21 cellular contexts compared by ENCODE assay signal in the genomic region with DNA sequence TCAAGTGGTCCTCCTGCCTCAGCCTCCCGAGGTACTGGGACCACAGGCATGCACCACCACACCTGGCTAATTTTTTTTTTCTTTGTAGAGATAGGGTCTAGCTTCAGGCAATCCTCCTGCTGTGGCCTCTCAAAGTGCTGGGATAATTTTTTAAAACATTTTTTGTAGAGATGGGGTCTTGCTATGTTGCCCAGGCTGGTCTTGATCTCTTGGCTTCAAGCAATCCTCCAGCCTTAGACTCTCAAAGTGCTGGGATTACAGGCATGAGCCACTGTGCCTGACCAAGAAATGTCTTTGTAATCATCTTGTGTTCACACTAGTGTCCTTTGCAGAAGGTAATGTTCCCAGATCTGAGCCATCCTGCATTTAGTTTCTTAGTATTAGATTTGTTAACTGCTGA.
A peak's percentile ranks its signal among the peaks of the same experiment; 100 is the strongest.
DNase-seq lines count a peak whose midpoint lies in the region; ATAC-seq and TF ChIP-seq lines count a peak whose summit lies in the region.
"Had no signal": no experiment of that assay in that cellular context is flagged by ENCODE, and none has a peak within 500 bp of the region (broad histone marks: within the 10 kb centered on the region; RNA-seq: fewer than 3 reads in every experiment).

No MANE protein-coding gene starts in this region.

- DNase-seq in activated CD4-positive, alpha-beta T cell treated with anti-CD3 and anti-CD28 coated beads, Interleukin-2, amount 10 ng/mL, durations not matched to agents 24 days and 14 days = no peak
- DNase-seq in activated CD4-positive, alpha-beta T cell treated with anti-CD3 and anti-CD28 coated beads, Interleukin-2, amount 50 U/mL, for 1 hour = no peak
- no peak for DNase-seq in CD4-positive, alpha-beta T cell
- DNase-seq in activated B cell treated with CpG ODN at 0.5 μM for 24 hours = no peak
- DNase-seq in natural killer cell treated with Interleukin-12 subunit alpha and Interleukin-12 subunit beta and Interleukin-15 and Interleukin-18, amount 100 ng/mL, for 72 hours (ENCODE audit: low spot score) = no peak
- no peak for DNase-seq in NCI-H1417 treated with DMSO at 0.1 percent for 48 hours (lab: John Stamatoyannopoulos, UW)
- no peak for DNase-seq in activated gamma-delta T cell (lab: John Stamatoyannopoulos, UW)
- DNase-seq: 8988T; DND-41; GDM1; GOT3; MG63; NCI-H1092 treated with DMSO at 0.1 percent for 48 hours; NCI-H1694 treated with DMSO at 0.1 percent for 48 hours; NCI-H345; NCI-H526 treated with DMSO at 0.1 percent for 48 hours; NK-92 treated with Interleukin-12 subunit alpha and Interleukin-12 subunit beta, amount 100 ng/mL, for 24 hours had no signal

- H3K27ac ChIP-seq in CD4-positive, alpha-beta T cell (ENCODE audit: low read depth, low read length) = peak overlapping the region; percentile 54
- H3K27ac ChIP-seq: C4-2B, RWPE1 had no signal

- peak overlapping the region; percentile 25 for H3K27ac Mint-ChIP-seq in activated CD4-positive, alpha-beta T cell treated with anti-CD3 and anti-CD28 coated beads, Interleukin-2, amount 10 ng/mL, durations not matched to agents 24 days and 14 days
- H3K27ac Mint-ChIP-seq in CD4-positive, alpha-beta T cell = peak overlapping the region; percentile 97
- H3K27ac Mint-ChIP-seq in activated B cell treated with CpG ODN at 0.5 μM for 24 hours = peak overlapping the region; percentile 74
- H3K27ac Mint-ChIP-seq in natural killer cell treated with Interleukin-12 subunit alpha and Interleukin-12 subunit beta and Interleukin-15 and Interleukin-18, amount 100 ng/mL, for 72 hours = peak overlapping the region; percentile 62 to 69

- no peak overlapping the region for H3K4me3 Mint-ChIP-seq in activated CD4-positive, alpha-beta T cell treated with anti-CD3 and anti-CD28 coated beads, Interleukin-2, amount 10 ng/mL, durations not matched to agents 24 days and 14 days
- H3K4me3 Mint-ChIP-seq in CD4-positive, alpha-beta T cell = no peak overlapping the region
- no peak overlapping the region for H3K4me3 Mint-ChIP-seq in activated B cell treated with CpG ODN at 0.5 μM for 24 hours
- no peak overlapping the region for H3K4me3 Mint-ChIP-seq in natural killer cell treated with Interleukin-12 subunit alpha and Interleukin-12 subunit beta and Interleukin-15 and Interleukin-18, amount 100 ng/mL, for 72 hours

- no peak for TF ChIP-seq CTCF in CD4-positive, alpha-beta T cell (IDR thresholded peaks at IDR 0.05)
- no peak for TF ChIP-seq CTCF in activated B cell treated with CpG ODN at 0.5 μM for 24 hours (IDR thresholded peaks at IDR 0.05)

- POLR2A ChIA-PET in CD4-positive, alpha-beta T cell (lab: Charles Lee) = interaction anchor here (0.7 to 1.9 kb wide), 8 partner anchors 11 to 118 kb away, joined by 3 to 7 read pairs (median 3); no protein-coding TSS in a partner anchor
- POLR2A ChIA-PET in activated B cell treated with CpG ODN at 0.5 μM for 24 hours (lab: Charles Lee) = interaction anchor here (1.1 kb wide), 1 partner anchor 58 kb away, joined by 3 read pairs; no protein-coding TSS in a partner anchor

- H3K9me3 ChIP-seq in CD4-positive, alpha-beta T cell (ENCODE audit: control insufficient read depth, low read length) = no peaks in the 10 kb centered on the region
- H3K9me3 ChIP-seq: MG63 had no signal

- intact Hi-C loops in activated CD4-positive, alpha-beta T cell treated with anti-CD3 and anti-CD28 coated beads, Interleukin-2, amount 10 ng/mL, durations not matched to agents 24 days and 14 days (cut with micrococcal nuclease) = no loop called here
- intact Hi-C loops in CD4-positive, alpha-beta T cell (cut with DNase I, micrococcal nuclease) = no loop called here
- intact Hi-C loops in activated B cell treated with CpG ODN at 0.5 μM for 24 hours (cut with micrococcal nuclease) = no loop called here

- no peaks in the 10 kb centered on the region for H3K27me3 ChIP-seq in CD4-positive, alpha-beta T cell (ENCODE audit: control insufficient read depth, insufficient read depth, low read length)
- H3K27me3 ChIP-seq: MG63 had no signal

- peaks cover 14% of the 10 kb centered on the region for H3K4me1 Mint-ChIP-seq in activated CD4-positive, alpha-beta T cell treated with anti-CD3 and anti-CD28 coated beads, Interleukin-2, amount 10 ng/mL, durations not matched to agents 24 days and 14 days
- peaks cover 77% of the 10 kb centered on the region for H3K4me1 Mint-ChIP-seq in CD4-positive, alpha-beta T cell (ENCODE audit: low read depth)
- H3K4me1 Mint-ChIP-seq in activated B cell treated with CpG ODN at 0.5 μM for 24 hours = peaks cover 34% of the 10 kb centered on the region
- peaks cover 22 to 25% of the 10 kb centered on the region in 2 donors for H3K4me1 Mint-ChIP-seq in natural killer cell treated with Interleukin-12 subunit alpha and Interleukin-12 subunit beta and Interleukin-15 and Interleukin-18, amount 100 ng/mL, for 72 hours (ENCODE audit: low read depth in 2 of 2)

- H3K27me3 Mint-ChIP-seq in activated CD4-positive, alpha-beta T cell treated with anti-CD3 and anti-CD28 coated beads, Interleukin-2, amount 10 ng/mL, durations not matched to agents 24 days and 14 days = no peaks in the 10 kb centered on the region
- H3K27me3 Mint-ChIP-seq in CD4-positive, alpha-beta T cell = no peaks in the 10 kb centered on the region
- no peaks in the 10 kb centered on the region for H3K27me3 Mint-ChIP-seq in activated B cell treated with CpG ODN at 0.5 μM for 24 hours
- no peaks in the 10 kb centered on the region for H3K27me3 Mint-ChIP-seq in natural killer cell treated with Interleukin-12 subunit alpha and Interleukin-12 subunit beta and Interleukin-15 and Interleukin-18, amount 100 ng/mL, for 72 hours

- no peak for ATAC-seq in CD4-positive, alpha-beta T cell (ENCODE audit: poor library complexity)
- ATAC-seq in activated B cell treated with CpG ODN at 0.5 μM for 24 hours (ENCODE audit: low read depth) = no peak
- ATAC-seq in natural killer cell treated with Interleukin-12 subunit alpha and Interleukin-12 subunit beta and Interleukin-15 and Interleukin-18, amount 100 ng/mL, for 72 hours = no peak
- ATAC-seq in GM21737 (IDR thresholded peaks at IDR 0.05; ENCODE audit: unreplicated experiment) = no peak
- ATAC-seq: HepG2 had no signal

- CTCF ChIA-PET in CD4-positive, alpha-beta T cell (lab: Charles Lee) = interaction anchor here (1.1 to 2.5 kb wide), 3 partner anchors 9 to 118 kb away, joined by 3 to 9 read pairs (median 5); no protein-coding TSS in a partner anchor
- CTCF ChIA-PET in activated B cell treated with CpG ODN at 0.5 μM for 24 hours (lab: Charles Lee) = interaction anchor here (1.1 to 3.1 kb wide), 3 partner anchors 9 to 118 kb away, joined by 3 to 13 read pairs (median 3); no protein-coding TSS in a partner anchor

- no peaks in the 10 kb centered on the region for H3K9me3 Mint-ChIP-seq in activated CD4-positive, alpha-beta T cell treated with anti-CD3 and anti-CD28 coated beads, Interleukin-2, amount 10 ng/mL, durations not matched to agents 24 days and 14 days
- no peaks in the 10 kb centered on the region for H3K9me3 Mint-ChIP-seq in CD4-positive, alpha-beta T cell
- H3K9me3 Mint-ChIP-seq in activated B cell treated with CpG ODN at 0.5 μM for 24 hours = no peaks in the 10 kb centered on the region
- peaks cover 3% of the 10 kb centered on the region for H3K9me3 Mint-ChIP-seq in natural killer cell treated with Interleukin-12 subunit alpha and Interleukin-12 subunit beta and Interleukin-15 and Interleukin-18, amount 100 ng/mL, for 72 hours

- H3K36me3 Mint-ChIP-seq in activated CD4-positive, alpha-beta T cell treated with anti-CD3 and anti-CD28 coated beads, Interleukin-2, amount 10 ng/mL, durations not matched to agents 24 days and 14 days (ENCODE audit: low read depth) = peaks cover 74% of the 10 kb centered on the region
- H3K36me3 Mint-ChIP-seq in CD4-positive, alpha-beta T cell (ENCODE audit: low read depth) = peaks cover 96% of the 10 kb centered on the region
- peaks cover 87% of the 10 kb centered on the region for H3K36me3 Mint-ChIP-seq in activated B cell treated with CpG ODN at 0.5 μM for 24 hours (ENCODE audit: low read depth)
- peaks cover 33% of the 10 kb centered on the region for H3K36me3 Mint-ChIP-seq in natural killer cell treated with Interleukin-12 subunit alpha and Interleukin-12 subunit beta and Interleukin-15 and Interleukin-18, amount 100 ng/mL, for 72 hours

Comparison
In these comparisons a context has a peak if more than half of its experiments do, and no peak if none do; other contexts are left out.
1. H3K27ac Mint-ChIP-seq: peak in every context shown above with its lines; median percentile 97 in CD4-positive, alpha-beta T cell; 74 in activated B cell treated with CpG ODN at 0.5 μM for 24 hours; 66 in natural killer cell treated with Interleukin-12 subunit alpha and Interleukin-12 subunit beta and Interleukin-15 and Interleukin-18, amount 100 ng/mL, for 72 hours; 25 in activated CD4-positive, alpha-beta T cell treated with anti-CD3 and anti-CD28 coated beads, Interleukin-2, amount 10 ng/mL, durations not matched to agents 24 days and 14 days.